Comparison of ENCODE assay signal across 1 cellular context in the genomic region with DNA sequence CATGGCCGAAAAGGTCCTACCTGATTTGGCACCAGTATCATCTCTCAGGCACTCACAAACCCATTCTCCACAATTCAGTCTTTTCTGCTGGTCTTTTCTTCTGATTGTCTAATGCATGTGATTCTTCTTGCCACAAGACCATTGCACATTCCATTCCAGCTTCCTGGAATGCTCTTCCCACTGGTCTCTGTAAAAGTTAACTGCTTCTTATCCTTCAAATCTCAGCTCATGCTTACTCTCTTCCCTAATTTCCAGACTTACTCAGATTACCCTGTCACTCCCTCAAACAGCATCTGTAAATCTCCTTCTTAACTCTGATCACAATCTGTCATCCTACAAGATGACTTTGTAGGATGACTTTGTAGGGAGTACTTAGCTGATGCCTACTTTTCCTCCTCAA.
TF ChIP-seq lines count a peak whose summit lies in the region.

No MANE protein-coding gene starts in this region.

TF ChIP-seq in IMR-90, 13 proteins besides CTCF, POLR2A, EP300 and RAD21 (continued from another document):
- TF ChIP-seq, protein P1, sequence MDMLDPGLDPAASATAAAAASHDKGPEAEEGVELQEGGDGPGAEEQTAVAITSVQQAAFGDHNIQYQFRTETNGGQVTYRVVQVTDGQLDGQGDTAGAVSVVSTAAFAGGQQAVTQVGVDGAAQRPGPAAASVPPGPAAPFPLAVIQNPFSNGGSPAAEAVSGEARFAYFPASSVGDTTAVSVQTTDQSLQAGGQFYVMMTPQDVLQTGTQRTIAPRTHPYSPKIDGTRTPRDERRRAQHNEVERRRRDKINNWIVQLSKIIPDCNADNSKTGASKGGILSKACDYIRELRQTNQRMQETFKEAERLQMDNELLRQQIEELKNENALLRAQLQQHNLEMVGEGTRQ (IDR thresholded peaks at IDR 0.05; ENCODE audit: low read depth, low read length): no peak
- TF ChIP-seq MXI1 (IDR thresholded peaks at IDR 0.05; ENCODE audit: borderline replicate concordance, low read depth, low read length): no peak
- TF ChIP-seq RFX5 (IDR thresholded peaks at IDR 0.05; ENCODE audit: low read depth, low read length): no peak
- TF ChIP-seq CEBPB (IDR thresholded peaks at IDR 0.05; ENCODE audit: low read depth, low read length): no peak
- TF ChIP-seq RCOR1 (IDR thresholded peaks at IDR 0.05; ENCODE audit: insufficient replicate concordance, low read length): no peak
- TF ChIP-seq MAZ (IDR thresholded peaks at IDR 0.05; ENCODE audit: borderline replicate concordance, low read depth, low read length): no peak
- TF ChIP-seq NFE2L2 (IDR thresholded peaks at IDR 0.05; ENCODE audit: low read depth, low read length): no peak
